Comparison of ENCODE assay signal across 9 cellular contexts in genomic region chr2:130920417-130921030, GRCh38.
DNase-seq lines count a peak whose midpoint lies in the region; FAIRE-seq and TF ChIP-seq lines count a peak whose summit lies in the region.
"Had no signal": no experiment of that assay in that cellular context is flagged by ENCODE, and none has a peak within 500 bp of the region (broad histone marks: within the 10 kb centered on the region; RNA-seq: fewer than 3 reads in every experiment).

No MANE protein-coding gene starts in this region.

- TF ChIP-seq CTCF in WERI-Rb-1 (IDR thresholded peaks at IDR 0.05; ENCODE audit: low read depth, low read length), result peak; percentile 82
- peak; percentile 86 for TF ChIP-seq CTCF in cardiac fibroblast (IDR thresholded peaks at IDR 0.05; ENCODE audit: low read depth, low read length)
- TF ChIP-seq CTCF in kidney (IDR thresholded peaks at IDR 0.05; ENCODE audit: borderline replicate concordance, extremely low read depth, insufficient read depth), result peak; percentile 67

- DNase-seq in NCI-H524 (lab: John Stamatoyannopoulos, UW), result peak; percentile 22 to 74
- DNase-seq in NCI-H524 treated with DMSO at 0.1 percent for 48 hours (lab: John Stamatoyannopoulos, UW), result no peak
- peak; percentile 0 for DNase-seq in NCI-H2081 treated with DMSO at 0.1 percent for 48 hours (lab: John Stamatoyannopoulos, UW)
- peak; percentile 74 for DNase-seq in WERI-Rb-1
- peak; percentile 74 to 78 for DNase-seq in cardiac fibroblast (ENCODE audit: low read depth in 2 of 2)
- no peak for DNase-seq in kidney
- DNase-seq in stimulated activated CD4-positive, alpha-beta T cell treated with anti-CD3 and anti-CD28 coated beads, Interleukin-2, amount 100 ng/mL, for 4 hours (ENCODE audit: low read depth), result peak; percentile 23
- no peak for DNase-seq in activated T-helper 2 cell treated with anti-CD3 and anti-CD28 coated beads, Interferon-gamma antibody, Interleukin-2, Interleukin-4, amounts not matched to agents 10 μg/mL and 5 μg/mL and 100 μg/mL, durations not matched to agents 14 hours and 24 hours and 36 hours (ENCODE audit: low spot score)

- H3K36me3 Mint-ChIP-seq in activated T-helper 2 cell treated with anti-CD3 and anti-CD28 coated beads, Interferon-gamma antibody, Interleukin-2, Interleukin-4, amounts not matched to agents 10 μg/mL and 5 μg/mL and 100 μg/mL, durations not matched to agents 14 hours and 24 hours and 36 hours (ENCODE audit: low read depth), result no peaks in the 10 kb centered on the region

- no peaks in the 10 kb centered on the region for H3K9me3 ChIP-seq in WERI-Rb-1 (ENCODE audit: severe bottlenecking)
- no peaks in the 10 kb centered on the region for H3K9me3 ChIP-seq in kidney (ENCODE audit: control insufficient read depth in 1 of 2, low read length in 2 of 2)

- H3K27me3 Mint-ChIP-seq in activated T-helper 2 cell treated with anti-CD3 and anti-CD28 coated beads, Interferon-gamma antibody, Interleukin-2, Interleukin-4, amounts not matched to agents 10 μg/mL and 5 μg/mL and 100 μg/mL, durations not matched to agents 14 hours and 24 hours and 36 hours (ENCODE audit: low read depth), result peaks cover under 1% of the 10 kb centered on the region

- FAIRE-seq in kidney (lab: Jason Lieb, UNC), result peak; percentile 6

- no peaks in the 10 kb centered on the region for H3K9me3 Mint-ChIP-seq in activated T-helper 2 cell treated with anti-CD3 and anti-CD28 coated beads, Interferon-gamma antibody, Interleukin-2, Interleukin-4, amounts not matched to agents 10 μg/mL and 5 μg/mL and 100 μg/mL, durations not matched to agents 14 hours and 24 hours and 36 hours

- no peak overlapping the region for H3K4me3 ChIP-seq in WERI-Rb-1 (ENCODE audit: low read depth, low read length)
- H3K4me3 ChIP-seq in cardiac fibroblast (replicated peaks in 1 of 2; ENCODE audit: low read depth in 2 of 2, low read length in 2 of 2), result no peak overlapping the region
- no peak overlapping the region for H3K4me3 ChIP-seq in kidney (ENCODE audit: low read length in 2 of 2)
- H3K4me3 ChIP-seq: BLaER1 had no signal

- no peaks in the 10 kb centered on the region for H3K27me3 ChIP-seq in WERI-Rb-1 (ENCODE audit: insufficient read depth, low read depth, severe bottlenecking)

- no peak overlapping the region for H3K4me3 Mint-ChIP-seq in activated T-helper 2 cell treated with anti-CD3 and anti-CD28 coated beads, Interferon-gamma antibody, Interleukin-2, Interleukin-4, amounts not matched to agents 10 μg/mL and 5 μg/mL and 100 μg/mL, durations not matched to agents 14 hours and 24 hours and 36 hours (ENCODE audit: low read depth)

- H3K4me1 ChIP-seq in kidney (ENCODE audit: control insufficient read depth in 1 of 2, insufficient read depth in 1 of 2, low read depth in 1 of 2, low read length in 2 of 2), result no peaks in the 10 kb centered on the region

- no peak overlapping the region for H3K27ac Mint-ChIP-seq in activated T-helper 2 cell treated with anti-CD3 and anti-CD28 coated beads, Interferon-gamma antibody, Interleukin-2, Interleukin-4, amounts not matched to agents 10 μg/mL and 5 μg/mL and 100 μg/mL, durations not matched to agents 14 hours and 24 hours and 36 hours

- intact Hi-C loops in kidney (cut with DNase I), result no loop called here
- intact Hi-C loops in activated T-helper 2 cell treated with anti-CD3 and anti-CD28 coated beads, Interferon-gamma antibody, Interleukin-2, Interleukin-4, amounts not matched to agents 10 μg/mL and 5 μg/mL and 100 μg/mL, durations not matched to agents 14 hours and 24 hours and 36 hours (cut with micrococcal nuclease), result loop anchor here (1.0 kb wide), 2 partner anchors 96 to 123 kb away; no protein-coding TSS in a partner anchor

- H3K9ac ChIP-seq in kidney (ENCODE audit: low read length in 2 of 2), result no peak overlapping the region
- H3K9ac ChIP-seq: BLaER1 had no signal

- H3K36me3 ChIP-seq in WERI-Rb-1, result no peaks in the 10 kb centered on the region
- no peaks in the 10 kb centered on the region for H3K36me3 ChIP-seq in kidney (ENCODE audit: control insufficient read depth in 1 of 2, insufficient read depth in 2 of 2, low read length in 2 of 2)
- H3K36me3 ChIP-seq: BLaER1 had no signal

- no peak overlapping the region for H3K27ac ChIP-seq in WERI-Rb-1
- no peak overlapping the region for H3K27ac ChIP-seq in kidney (ENCODE audit: low read depth in 2 of 2, low read length in 2 of 2)
- H3K27ac ChIP-seq: BLaER1 had no signal

- H3K4me1 Mint-ChIP-seq in activated T-helper 2 cell treated with anti-CD3 and anti-CD28 coated beads, Interferon-gamma antibody, Interleukin-2, Interleukin-4, amounts not matched to agents 10 μg/mL and 5 μg/mL and 100 μg/mL, durations not matched to agents 14 hours and 24 hours and 36 hours (ENCODE audit: low read depth), result no peaks in the 10 kb centered on the region

Comparison
In these comparisons a context has a peak if more than half of its experiments do, and no peak if none do; other contexts are left out.
1. DNase-seq: peak in NCI-H524 (2 of 2), NCI-H2081 treated with DMSO at 0.1 percent for 48 hours (single experiment), WERI-Rb-1 (single experiment), cardiac fibroblast (2 of 2) and stimulated activated CD4-positive, alpha-beta T cell treated with anti-CD3 and anti-CD28 coated beads, Interleukin-2, amount 100 ng/mL, for 4 hours (single experiment); none in NCI-H524 treated with DMSO at 0.1 percent for 48 hours (single experiment), kidney (single experiment) and activated T-helper 2 cell treated with anti-CD3 and anti-CD28 coated beads, Interferon-gamma antibody, Interleukin-2, Interleukin-4, amounts not matched to agents 10 μg/mL and 5 μg/mL and 100 μg/mL, durations not matched to agents 14 hours and 24 hours and 36 hours (single experiment).
2. Peak in every context shown above with its lines, with median percentiles within 50 percentile points of each other: CTCF ChIP-seq.